ENCODE assay signal across 10 cellular contexts in the genomic region with DNA sequence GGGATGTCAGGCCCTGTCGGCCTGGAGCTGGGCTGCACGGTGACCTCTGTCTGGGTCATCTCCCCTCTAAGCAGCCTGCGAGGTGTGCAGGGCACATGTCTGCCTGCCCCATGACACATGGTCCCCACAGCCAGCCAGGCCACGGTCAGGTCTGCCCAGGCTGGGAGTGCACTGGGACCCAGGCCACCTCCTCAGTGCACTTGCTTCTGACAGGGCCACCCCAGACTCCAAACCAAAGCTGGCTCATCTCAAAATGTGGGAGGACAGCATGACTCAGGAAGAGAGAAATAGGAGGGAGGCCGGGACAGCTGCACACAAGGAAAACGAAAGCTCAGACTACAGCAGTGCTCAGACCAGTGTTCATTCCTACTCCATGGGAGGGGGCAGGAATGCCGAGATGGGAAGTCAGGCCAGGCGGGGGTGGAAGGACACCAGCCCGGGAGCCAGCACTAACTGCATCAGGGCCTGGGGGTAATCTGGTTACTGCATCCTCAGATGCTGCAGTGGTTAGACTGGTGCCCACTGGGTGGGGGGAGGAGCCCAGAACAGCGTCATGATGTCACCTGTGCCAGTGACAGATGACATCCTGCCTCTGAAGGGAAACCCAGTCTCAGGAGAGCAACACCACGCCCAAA. TPM values are rescaled to one million over a fixed set of nuclear protein-coding genes. Genes with fewer than 3 reads are reported as not detected.
DNase-seq lines count a peak whose midpoint lies in the region; ATAC-seq, FAIRE-seq and TF ChIP-seq lines count a peak whose summit lies in the region.
"Had no signal": no experiment of that assay in that cellular context is flagged by ENCODE, and none has a peak within 500 bp of the region (broad histone marks: within the 10 kb centered on the region; RNA-seq: fewer than 3 reads in every experiment).

No MANE protein-coding gene starts in this region.

- H3K36me3 Mint-ChIP-seq in brain, result peaks cover 3% of the 10 kb centered on the region

- FAIRE-seq in HTR-8/SVneo (lab: Jason Lieb, UNC), result no peak
- FAIRE-seq: endothelial cell of umbilical vein, G401.6 had no signal

- peaks cover 25% of the 10 kb centered on the region for H3K4me1 Mint-ChIP-seq in brain

- H3K27me3 Mint-ChIP-seq in brain, result peaks cover 15% of the 10 kb centered on the region

- no peaks in the 10 kb centered on the region for H3K9me3 ChIP-seq in lower lobe of right lung

- no peak overlapping the region for H3K4me3 ChIP-seq in lower lobe of right lung

- ATAC-seq in lower lobe of right lung, result peak; percentile 33 to 47
- no peak for ATAC-seq in GM21528 (IDR thresholded peaks at IDR 0.05; ENCODE audit: low FRiP score, unreplicated experiment)

- intact Hi-C loops in lower lobe of right lung (cut with DNase I), result no loop called here

- H3K27ac Mint-ChIP-seq in brain, result peak overlapping the region in 4 of 5 experiments; percentile 28 to 79 (median 57)

- H3K9me3 Mint-ChIP-seq in brain, result peaks cover 0 to 6% (median 2%) of the 10 kb centered on the region in 5 experiments

- H3K4me3 Mint-ChIP-seq in brain, result peak overlapping the region in 1 of 5 experiments; percentile 40

- peaks cover 14% of the 10 kb centered on the region for H3K4me1 ChIP-seq in lower lobe of right lung

- H3K27ac ChIP-seq in 22Rv1 (peak overlapping the region; percentile 50), lower lobe of right lung (no peak overlapping the region)

- DNase-seq in HTR-8/SVneo (ENCODE audit: insufficient read length, low spot score) (peak; percentile 48), lower lobe of right lung (no peak), NCI-H446 (lab: John Stamatoyannopoulos, UW) (no peak), NOMO-1 treated with dmso at 0.1 percent for 144 hours (lab: John Stamatoyannopoulos, UW; ENCODE audit: unreplicated experiment) (no peak), NCI-H1694 (lab: John Stamatoyannopoulos, UW) (no peak)

- TF ChIP-seq CTCF in 22Rv1 (IDR thresholded peaks at IDR 0.05) (no peak), brain (conservative IDR thresholded peaks at IDR 0.05) (no peak), lower lobe of right lung (IDR thresholded peaks at IDR 0.05) (no peak)

- H3K36me3 ChIP-seq in lower lobe of right lung, result peaks cover 23% of the 10 kb centered on the region

- peaks cover 24% of the 10 kb centered on the region for H3K27me3 ChIP-seq in lower lobe of right lung (ENCODE audit: low read depth)

RNA-seq across cellular contexts. Expression of a gene that starts 4.0 kb away (rescaled TPM):
- not detected for polyA plus RNA-seq in brain (ENCODE audit: insufficient read depth, low read depth, low replicate concordance)
- total RNA-seq in lower lobe of right lung, result 0.56 TPM
- total RNA-seq: endothelial cell of umbilical vein had no signal
- polyA plus RNA-seq: endothelial cell of umbilical vein had no signal

RNA-seq across cellular contexts. Expression of a gene that starts 12.2 kb away (rescaled TPM):
- 0.46 TPM for polyA plus RNA-seq in brain (ENCODE audit: insufficient read depth, low read depth, low replicate concordance)
- 2.3 TPM for total RNA-seq in lower lobe of right lung
